ENCODE assay signal across 18 cellular contexts in the genomic region with DNA sequence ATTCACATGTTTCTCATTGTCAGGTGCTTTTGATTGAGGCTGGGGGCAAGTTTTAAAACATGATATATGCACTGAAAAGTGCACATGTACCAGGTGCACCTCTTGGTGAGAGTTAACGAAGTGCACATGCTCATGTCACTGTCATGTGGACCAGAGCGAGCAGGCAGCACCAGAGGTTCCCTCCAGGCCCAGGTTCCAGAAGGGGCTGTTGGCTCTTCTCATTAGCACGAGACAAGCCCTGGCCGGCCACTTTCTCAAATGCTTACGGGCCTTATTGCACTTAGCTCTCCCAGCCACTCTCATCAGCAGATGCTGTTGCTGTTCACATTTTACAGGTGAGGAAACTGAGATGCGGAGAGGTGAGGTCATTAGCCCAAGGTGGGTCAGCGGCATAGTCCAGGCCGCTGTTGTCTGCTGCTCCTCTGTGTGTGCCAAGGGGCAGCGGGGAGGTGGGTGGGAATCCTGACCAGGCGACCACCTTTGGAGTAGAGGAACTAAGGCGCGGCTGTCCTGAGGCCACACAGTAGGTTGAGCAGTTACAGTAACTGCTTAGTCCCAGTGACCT. TPM values are rescaled to one million over a fixed set of nuclear protein-coding genes. Genes with fewer than 3 reads are reported as not detected.
DNase-seq lines count a peak whose midpoint lies in the region; ATAC-seq and TF ChIP-seq lines count a peak whose summit lies in the region.
"Had no signal": no experiment of that assay in that cellular context is flagged by ENCODE, and none has a peak within 500 bp of the region (broad histone marks: within the 10 kb centered on the region; RNA-seq: fewer than 3 reads in every experiment).

No MANE protein-coding gene starts in this region.

- ATAC-seq in activated T-cell treated with anti-CD3 and anti-CD28 coated beads, Interleukin-2, amount 50 U/mL, for 72 hours (replicated peaks in 1 of 2): no peak
- ATAC-seq in stimulated activated memory B cell treated with anti-CD40 and anti-IgM and Interleukin-4, amounts not matched to agents 10 μg/mL and 1 μg/mL and 100 μg/mL, for 72 hours: no peak
- no peak for ATAC-seq in HG03280 (IDR thresholded peaks at IDR 0.05; ENCODE audit: unreplicated experiment)
- ATAC-seq: A549, Panc1 had no signal

- H3K9me3 Mint-ChIP-seq in activated T-cell treated with anti-CD3 and anti-CD28 coated beads, Interleukin-2, amount 50 U/mL, for 72 hours: no peaks in the 10 kb centered on the region
- no peaks in the 10 kb centered on the region for H3K9me3 Mint-ChIP-seq in endothelial cell (ENCODE audit: unreplicated experiment)
- H3K9me3 Mint-ChIP-seq in stimulated activated memory B cell treated with anti-CD40 and anti-IgM and Interleukin-4, amounts not matched to agents 10 μg/mL and 1 μg/mL and 100 μg/mL, for 72 hours: no peaks in the 10 kb centered on the region

- CTCF ChIA-PET in RWPE1 (lab: Yijun Ruan, JAX): interaction anchor here (0.6 kb wide), 1 partner anchor 18 kb away, joined by 4 read pairs; no protein-coding TSS in a partner anchor

- peak overlapping the region; percentile 29 for H3K27ac ChIP-seq in RWPE1
- H3K27ac ChIP-seq: A549, C4-2B had no signal

- H3K27ac Mint-ChIP-seq in activated T-cell treated with anti-CD3 and anti-CD28 coated beads, Interleukin-2, amount 50 U/mL, for 72 hours: peak overlapping the region; percentile 99
- no peak overlapping the region for H3K27ac Mint-ChIP-seq in endothelial cell (ENCODE audit: unreplicated experiment)
- peak overlapping the region; percentile 91 for H3K27ac Mint-ChIP-seq in stimulated activated memory B cell treated with anti-CD40 and anti-IgM and Interleukin-4, amounts not matched to agents 10 μg/mL and 1 μg/mL and 100 μg/mL, for 72 hours

- no peak overlapping the region for H3K4me3 Mint-ChIP-seq in activated T-cell treated with anti-CD3 and anti-CD28 coated beads, Interleukin-2, amount 50 U/mL, for 72 hours
- H3K4me3 Mint-ChIP-seq in endothelial cell (ENCODE audit: unreplicated experiment): peak overlapping the region; percentile 78
- no peak overlapping the region for H3K4me3 Mint-ChIP-seq in stimulated activated memory B cell treated with anti-CD40 and anti-IgM and Interleukin-4, amounts not matched to agents 10 μg/mL and 1 μg/mL and 100 μg/mL, for 72 hours

- H3K4me1 Mint-ChIP-seq in activated T-cell treated with anti-CD3 and anti-CD28 coated beads, Interleukin-2, amount 50 U/mL, for 72 hours (ENCODE audit: low read depth): peaks cover 47% of the 10 kb centered on the region
- H3K4me1 Mint-ChIP-seq in endothelial cell (ENCODE audit: unreplicated experiment): no peaks in the 10 kb centered on the region
- H3K4me1 Mint-ChIP-seq in stimulated activated memory B cell treated with anti-CD40 and anti-IgM and Interleukin-4, amounts not matched to agents 10 μg/mL and 1 μg/mL and 100 μg/mL, for 72 hours: peaks cover 62% of the 10 kb centered on the region

- POLR2A ChIA-PET in RWPE1 (lab: Yijun Ruan, JAX; ENCODE audit: low non-redundant PET): no interaction called here

- peaks cover 12 to 25% of the 10 kb centered on the region in 2 donors for H3K36me3 Mint-ChIP-seq in activated T-cell treated with anti-CD3 and anti-CD28 coated beads, Interleukin-2, amount 50 U/mL, for 72 hours (ENCODE audit: insufficient read depth in 2 of 2)
- H3K36me3 Mint-ChIP-seq in endothelial cell (ENCODE audit: low read depth, unreplicated experiment): peaks cover 43% of the 10 kb centered on the region
- peaks cover 64% of the 10 kb centered on the region for H3K36me3 Mint-ChIP-seq in stimulated activated memory B cell treated with anti-CD40 and anti-IgM and Interleukin-4, amounts not matched to agents 10 μg/mL and 1 μg/mL and 100 μg/mL, for 72 hours

- no peaks in the 10 kb centered on the region for H3K27me3 Mint-ChIP-seq in activated T-cell treated with anti-CD3 and anti-CD28 coated beads, Interleukin-2, amount 50 U/mL, for 72 hours (ENCODE audit: low read depth)
- peaks cover 3% of the 10 kb centered on the region for H3K27me3 Mint-ChIP-seq in endothelial cell (ENCODE audit: unreplicated experiment)
- no peaks in the 10 kb centered on the region for H3K27me3 Mint-ChIP-seq in stimulated activated memory B cell treated with anti-CD40 and anti-IgM and Interleukin-4, amounts not matched to agents 10 μg/mL and 1 μg/mL and 100 μg/mL, for 72 hours

- TF ChIP-seq CTCF in RWPE1 (conservative IDR thresholded peaks at IDR 0.05; ENCODE audit: low read depth): no peak
- TF ChIP-seq CTCF in endothelial cell (IDR thresholded peaks at IDR 0.05; ENCODE audit: unreplicated experiment): no peak

- no peak for DNase-seq in activated T-cell treated with anti-CD3 and anti-CD28 coated beads, Interleukin-2, amount 50 U/mL, for 72 hours
- DNase-seq in activated T-cell treated with anti-CD3 and anti-CD28 coated beads for 4 hours (no peak), RWPE1 (ENCODE audit: low spot score) (no peak), endothelial cell (ENCODE audit: low spot score) (no peak), DMS79 treated with DMSO at 0.1 percent for 48 hours (lab: John Stamatoyannopoulos, UW) (no peak)
- DNase-seq: COR-L47, DMS153, Karpas-422, NCI-H1105 treated with DMSO at 0.1 percent for 48 hours, NCI-H187 treated with DMSO at 0.1 percent for 48 hours, NCI-H2171, NCI-H446 treated with DMSO at 0.1 percent for 48 hours, NCI-H774 had no signal

RNA-seq across cellular contexts. Expression of a gene that starts 27.4 kb away (rescaled TPM):
- total RNA-seq in activated T-cell treated with anti-CD3 and anti-CD28 coated beads, Interleukin-2, amount 50 U/mL, for 72 hours: 10 to 100 TPM; 45.0 to 49.8 TPM
- total RNA-seq in endothelial cell (ENCODE audit: unreplicated experiment): 24.7 TPM
